In the genomic region with DNA sequence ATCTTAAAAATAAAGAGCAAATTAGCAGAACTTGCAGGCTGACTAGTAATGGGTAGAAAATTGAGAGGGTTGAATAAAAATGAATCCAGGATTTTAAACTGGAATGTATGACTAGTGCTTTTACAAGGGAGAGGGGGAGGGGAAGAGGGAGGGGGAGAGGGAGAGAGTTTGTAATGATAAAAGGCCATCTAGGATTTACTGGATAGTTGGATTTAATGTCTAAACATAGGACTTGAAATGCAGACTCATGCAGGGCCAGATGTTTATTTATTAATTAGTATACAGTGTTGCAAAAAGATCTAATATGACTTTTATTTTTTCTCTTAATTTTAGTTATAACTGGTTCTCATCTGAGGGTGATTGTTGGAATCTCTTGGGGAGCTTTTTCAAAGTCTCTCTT, we compare ENCODE assay signal across 16 cellular contexts. TPM values are rescaled to one million over a fixed set of nuclear protein-coding genes. Genes with fewer than 3 reads are reported as not detected.
DNase-seq lines count a peak whose midpoint lies in the region; ATAC-seq and TF ChIP-seq lines count a peak whose summit lies in the region.
"Had no signal": no experiment of that assay in that cellular context is flagged by ENCODE, and none has a peak within 500 bp of the region (broad histone marks: within the 10 kb centered on the region; RNA-seq: fewer than 3 reads in every experiment).

No MANE protein-coding gene starts in this region.

- no peaks in the 10 kb centered on the region for H3K27me3 Mint-ChIP-seq in brain
- H3K27me3 Mint-ChIP-seq: CD8-positive, alpha-beta memory T cell; IgD-negative memory B cell had no signal

- H3K36me3 ChIP-seq in DND-41 (ENCODE audit: insufficient read depth, low read length), result peaks cover 39% of the 10 kb centered on the region
- peaks cover 9% of the 10 kb centered on the region for H3K36me3 ChIP-seq in HAP-1 (replicated peaks)

- DNase-seq in DND-41 (no peak), M059J (ENCODE audit: low read depth) (peak; percentile 31), retinal pigment epithelial cell (ENCODE audit: low read depth) (no peak), NCI-H82 treated with DMSO at 0.1 percent for 48 hours (lab: John Stamatoyannopoulos, UW; ENCODE audit: unreplicated experiment) (no peak), HAP-1 (ENCODE audit: low spot score in 2 of 2) (no peak), NCI-H510A treated with DMSO at 0.1 percent for 48 hours (lab: John Stamatoyannopoulos, UW) (no peak)
- DNase-seq: CD8-positive, alpha-beta memory T cell; DMS 273 treated with DMSO at 0.1 percent for 48 hours; NCI-H2081 treated with DMSO at 0.1 percent for 48 hours; NCI-H2227 treated with DMSO at 0.1 percent for 48 hours; NCI-H526 had no signal

- H3K4me3 ChIP-seq in DND-41 (ENCODE audit: low read depth in 1 of 2, low read length in 2 of 2), result no peak overlapping the region
- H3K4me3 ChIP-seq in retinal pigment epithelial cell (ENCODE audit: low read length), result peak overlapping the region; percentile 97
- H3K4me3 ChIP-seq in HAP-1, result no peak overlapping the region
- H3K4me3 ChIP-seq: BLaER1 had no signal

- peaks cover 49% of the 10 kb centered on the region; the same call in 1 of the 2 replicates for H4K20me1 ChIP-seq in DND-41 (ENCODE audit: insufficient read depth, low read length)

- ATAC-seq in DND-41 (ENCODE audit: insufficient read depth, low read depth), result no peak
- ATAC-seq: HCT116, Right ventricle myocardium inferior had no signal

- TF ChIP-seq CTCF in DND-41 (IDR thresholded peaks at IDR 0.05; ENCODE audit: borderline replicate concordance, extremely low read depth, low read length, poor library complexity, severe bottlenecking) (no peak), brain (conservative IDR thresholded peaks at IDR 0.05) (no peak), retinal pigment epithelial cell (conservative IDR thresholded peaks at IDR 0.05; ENCODE audit: low read depth, low read length) (no peak)

- H3K4me2 ChIP-seq in DND-41 (ENCODE audit: insufficient read depth, low read length), result peak overlapping the region; percentile 77; the same call in 1 of the 2 replicates
- H3K4me2 ChIP-seq: BLaER1 had no signal

- H3K4me3 Mint-ChIP-seq in brain, result peak overlapping the region in 4 of 5 experiments; percentile 17 to 34 (median 24)
- H3K4me3 Mint-ChIP-seq: CD8-positive, alpha-beta memory T cell had no signal

- no peak overlapping the region for H2AFZ ChIP-seq in DND-41 (ENCODE audit: low read depth, low read length)

- H3K9ac ChIP-seq in DND-41 (ENCODE audit: low read depth, low read length), result no peak overlapping the region; the same call in 1 of the 2 replicates
- H3K9ac ChIP-seq: BLaER1 had no signal

- H3K9me3 Mint-ChIP-seq in brain, result no peaks in the 10 kb centered on the region
- H3K9me3 Mint-ChIP-seq: CD8-positive, alpha-beta memory T cell; IgD-negative memory B cell had no signal

- peaks cover 34% of the 10 kb centered on the region for H3K36me3 Mint-ChIP-seq in brain

- H3K9me3 ChIP-seq in DND-41 (ENCODE audit: insufficient read depth, low read length, severe bottlenecking), result no peaks in the 10 kb centered on the region
- no peaks in the 10 kb centered on the region for H3K9me3 ChIP-seq in HAP-1
- H3K9me3 ChIP-seq: BLaER1 had no signal

- no peaks in the 10 kb centered on the region for H3K27me3 ChIP-seq in DND-41 (ENCODE audit: insufficient read depth, low read length, poor library complexity)
- no peaks in the 10 kb centered on the region for H3K27me3 ChIP-seq in HAP-1 (ENCODE audit: low read depth)
- H3K27me3 ChIP-seq: BLaER1 had no signal

- H3K4me1 Mint-ChIP-seq in brain, result peaks cover 73% of the 10 kb centered on the region

- in situ Hi-C loops in HAP-1 (cut with MboI; ENCODE audit: low sequenced_read_pairs), result loop anchor here (25.0 kb wide), 1 partner anchor 362 kb away; a partner anchor contains a TSS

- H3K4me1 ChIP-seq in DND-41 (ENCODE audit: insufficient read depth, low read length) (peaks cover 50% of the 10 kb centered on the region), HAP-1 (peaks cover 23% of the 10 kb centered on the region)

- H3K79me2 ChIP-seq in DND-41 (ENCODE audit: insufficient read depth, low read length), result peaks cover 91% of the 10 kb centered on the region

- no peak overlapping the region for H3K27ac Mint-ChIP-seq in brain
- H3K27ac Mint-ChIP-seq: IgD-negative memory B cell had no signal

- no peak overlapping the region for H3K27ac ChIP-seq in DND-41 (ENCODE audit: low read length)
- H3K27ac ChIP-seq: BLaER1 had no signal

RNA-seq across cellular contexts. Expression of a gene that starts 4.3 kb away (rescaled TPM):
- total RNA-seq in M059J (2014; rRNA removed; shearing (Covaris generic)), result 4.5 and 6.9 TPM in 2 replicates
- polyA plus RNA-seq in brain (ENCODE audit: insufficient read depth, low read depth, low replicate concordance), result 14.9 TPM
